ENCODE assay signal across 26 cellular contexts in genomic region chr13:94050686-94051085, GRCh38.
"Had no signal": no experiment of that assay in that cellular context is flagged by ENCODE, and none has a peak within 500 bp of the region (broad histone marks: within the 10 kb centered on the region; RNA-seq: fewer than 3 reads in every experiment).

No MANE protein-coding gene starts in this region.

- H3K27ac ChIP-seq: KMS-11, SJCRH30 had no signal

- DNase-seq: activated B cell treated with CpG ODN at 0.5 μM for 24 hours; activated CD4-positive, alpha-beta memory T cell treated with anti-CD3 and anti-CD28 coated beads for 36 hours; activated CD4-positive, alpha-beta T cell treated with anti-CD3 and anti-CD28 coated beads for 4 hours; activated CD4-positive, alpha-beta T cell treated with anti-CD3 and anti-CD28 coated beads, Interleukin-2, amount 50 U/mL, for 1 hour; activated CD4-positive, CD25-positive, alpha-beta regulatory T cell treated with anti-CD3 and anti-CD28 coated beads, Interleukin-2, amount 50 U/mL, for 72 hours; activated CD8-positive, alpha-beta memory T cell treated with anti-CD3 and anti-CD28 coated beads, Interleukin-2, amount 50 U/mL, for 4 hours; activated naive CD4-positive, alpha-beta T cell treated with anti-CD3 and anti-CD28 coated beads, Interleukin-2, amount 10 ng/mL, durations not matched to agents 7 days and 5 days; activated naive CD8-positive, alpha-beta T cell treated with anti-CD3 and anti-CD28 coated beads, Interleukin-2, amount 50 U/mL, for 24 hours; activated T-cell treated with anti-CD3 and anti-CD28 coated beads for 4 hours; activated T-cell treated with anti-CD3 and anti-CD28 coated beads, Interleukin-2, amount 50 U/mL, for 4 hours; anterior cingulate cortex; caudate nucleus; cerebellar nuclear complex; cortex of kidney; NCI-H1092 treated with DMSO at 0.1 percent for 48 hours; NCI-H1417; NCI-H187 treated with DMSO at 0.1 percent for 48 hours; NCI-H2081; NCI-H2171; NCI-H510A; NCI-H774; SHP77; SJCRH30; SK-N-SH had no signal

- ATAC-seq: activated naive CD8-positive, alpha-beta T cell treated with anti-CD3 and anti-CD28 coated beads, Interleukin-2, amount 50 U/mL, for 24 hours; activated T-cell treated with anti-CD3 and anti-CD28 coated beads, Interleukin-2, amount 50 U/mL, for 4 hours; Panc1 had no signal
